Comparison of ENCODE assay signal across 37 cellular contexts in the genomic region with DNA sequence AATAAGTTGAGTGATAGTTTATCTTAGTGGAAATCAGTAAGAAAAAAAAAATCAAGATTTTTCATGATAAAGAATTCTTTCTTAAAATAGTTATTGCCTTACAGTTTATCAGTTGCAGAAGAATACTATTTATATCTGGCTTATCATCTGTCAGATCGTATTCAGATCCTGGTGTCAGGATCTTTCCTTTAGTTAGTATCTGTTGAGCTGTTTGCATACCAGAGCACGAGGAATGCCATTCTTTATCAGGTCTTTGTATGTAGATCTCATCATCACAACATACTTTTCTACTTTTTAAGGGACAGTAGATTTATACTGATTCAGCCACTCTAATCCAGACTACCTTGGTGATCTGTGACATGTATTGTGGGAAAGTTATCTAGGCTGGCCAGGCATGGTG. TPM values are rescaled to one million over a fixed set of nuclear protein-coding genes. Genes with fewer than 3 reads are reported as not detected.
"Had no signal": no experiment of that assay in that cellular context is flagged by ENCODE, and none has a peak within 500 bp of the region (broad histone marks: within the 10 kb centered on the region; RNA-seq: fewer than 3 reads in every experiment).

No MANE protein-coding gene starts in this region.

- H3K4me2 ChIP-seq: KMS-11 had no signal

- H3K36me3 ChIP-seq: MG63 had no signal

- H3K27me3 ChIP-seq: MG63 had no signal

- H3K4me3 ChIP-seq: MG63 had no signal

- H3K27ac ChIP-seq: KMS-11 had no signal

- DNase-seq: Karpas-422, Kasumi-1, KBM-7, KG1, MG63, MM.1S, MV-4-11, NCI-H1048, NCI-H1092, NCI-H1092 treated with DMSO at 0.1 percent for 48 hours, NCI-H1105, NCI-H1105 treated with DMSO at 0.1 percent for 48 hours, NCI-H1417, NCI-H1417 treated with DMSO at 0.1 percent for 48 hours, NCI-H1436, NCI-H1436 treated with DMSO at 0.1 percent for 48 hours, NCI-H146, NCI-H1694, NCI-H1694 treated with DMSO at 0.1 percent for 48 hours, NCI-H187, NCI-H187 treated with DMSO at 0.1 percent for 48 hours, NCI-H1930, NCI-H2029, NCI-H2029 treated with DMSO at 0.1 percent for 48 hours, NCI-H2081, NCI-H2081 treated with DMSO at 0.1 percent for 48 hours, NCI-H2107, NCI-H2171, NCI-H2171 treated with DMSO at 0.1 percent for 48 hours, NCI-H2227 treated with DMSO at 0.1 percent for 48 hours, NCI-H226, NCI-H345, NCI-H446, NCI-H446 treated with DMSO at 0.1 percent for 48 hours had no signal

- H3K9ac ChIP-seq: KMS-11 had no signal

RNA-seq across cellular contexts. Expression of a gene that starts 12.5 kb away (rescaled TPM):
- total RNA-seq: M059J, MCF 10A had no signal
